ENCODE assay signal across 8 cellular contexts in the genomic region with DNA sequence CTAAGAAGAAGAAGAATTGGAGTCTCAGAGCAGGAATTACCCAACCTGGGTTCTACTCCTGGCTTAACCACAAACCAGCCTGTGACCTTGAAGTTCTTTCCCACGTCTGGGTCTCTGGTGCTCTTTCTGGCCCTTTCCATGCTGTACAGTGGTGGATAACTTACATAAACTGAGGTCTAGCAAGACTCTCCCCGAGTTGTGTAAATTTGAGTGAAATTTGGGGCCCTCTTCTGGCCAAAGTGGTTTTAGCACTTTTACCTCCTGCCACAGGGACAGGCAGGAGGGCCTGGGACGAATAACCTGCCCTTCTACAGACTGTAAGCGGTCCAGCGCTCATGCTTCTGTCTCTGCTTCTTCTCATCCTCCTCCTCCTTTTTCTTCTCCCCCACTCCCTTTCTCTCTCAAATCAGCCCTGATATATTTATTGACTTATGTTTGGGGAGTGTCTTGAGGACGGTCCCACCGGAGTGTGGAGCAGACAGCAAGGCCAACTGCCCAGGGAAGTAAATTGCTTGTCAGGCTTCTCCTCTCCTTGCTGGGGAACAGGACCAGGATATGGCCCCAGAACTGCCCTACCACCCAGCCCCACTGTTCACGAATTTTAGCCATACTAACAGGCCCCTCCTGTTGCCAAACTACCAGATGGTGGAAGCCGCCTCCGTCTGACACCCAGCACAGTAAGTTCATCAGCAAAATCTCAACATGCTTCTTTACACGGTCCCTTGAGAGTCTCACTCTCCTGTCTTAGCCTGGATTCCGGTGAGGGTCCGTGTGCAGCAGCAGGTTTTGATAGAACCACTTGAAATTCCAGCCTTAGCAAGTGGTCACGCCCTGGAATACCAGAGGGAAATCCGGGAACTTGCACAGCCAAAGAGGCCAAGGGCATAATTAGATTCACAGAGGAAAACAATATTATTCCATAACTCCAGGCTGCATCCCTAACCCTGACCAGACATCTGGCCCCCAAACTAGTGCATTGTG. TPM values are rescaled to one million over a fixed set of nuclear protein-coding genes. Genes with fewer than 3 reads are reported as not detected.
DNase-seq lines count a peak whose midpoint lies in the region; ATAC-seq, FAIRE-seq and TF ChIP-seq lines count a peak whose summit lies in the region.

No MANE protein-coding gene starts in this region.

- no peak for TF ChIP-seq POLR2A in GM12892 (IDR thresholded peaks at IDR 0.05; ENCODE audit: low read depth, low read length)

- H3K36me3 Mint-ChIP-seq in activated naive CD8-positive, alpha-beta T cell treated with anti-CD3 and anti-CD28 coated beads, Interleukin-2, amount 10 ng/mL, durations not matched to agents 7 days and 5 days, result peaks cover 5% of the 10 kb centered on the region
- no peaks in the 10 kb centered on the region for H3K36me3 Mint-ChIP-seq in glutamatergic neuron (ENCODE audit: unreplicated experiment)

- CTCF ChIA-PET in AG04450 (lab: Charles Lee), result interaction anchor here (0.6 to 1.6 kb wide), 10 partner anchors 11 to 173 kb away, joined by 3 to 48 read pairs (median 4); no protein-coding TSS in a partner anchor

- no peaks in the 10 kb centered on the region for H3K27me3 ChIP-seq in AG04450 (ENCODE audit: control insufficient read depth, insufficient read depth, low read length)

- no peak overlapping the region for H3K27ac ChIP-seq in AG04450 (ENCODE audit: low read depth, low read length)

- H3K27me3 Mint-ChIP-seq in activated naive CD8-positive, alpha-beta T cell treated with anti-CD3 and anti-CD28 coated beads, Interleukin-2, amount 10 ng/mL, durations not matched to agents 7 days and 5 days, result peaks cover 34% of the 10 kb centered on the region
- H3K27me3 Mint-ChIP-seq in glutamatergic neuron (ENCODE audit: unreplicated experiment), result peaks cover 8% of the 10 kb centered on the region

- FAIRE-seq in GM12892 (lab: Jason Lieb, UNC), result peak; percentile 82

- H3K4me3 ChIP-seq in AG04450 (ENCODE audit: low read depth, low read length), result no peak overlapping the region

- intact Hi-C loops in posterior vena cava (cut with DNase I), result loop anchor here (1.0 to 10.0 kb wide), 4 partner anchors 24 to 265 kb away; no protein-coding TSS in a partner anchor

- peaks cover under 1% of the 10 kb centered on the region for H3K9me3 ChIP-seq in AG04450 (ENCODE audit: control insufficient read depth, insufficient read depth, low read length)

- H3K9me3 Mint-ChIP-seq in activated naive CD8-positive, alpha-beta T cell treated with anti-CD3 and anti-CD28 coated beads, Interleukin-2, amount 10 ng/mL, durations not matched to agents 7 days and 5 days, result peaks cover 6% of the 10 kb centered on the region
- H3K9me3 Mint-ChIP-seq in glutamatergic neuron (ENCODE audit: unreplicated experiment), result peaks cover 12% of the 10 kb centered on the region

- DNase-seq in AG04450 (ENCODE audit: low read depth, low spot score), result no peak
- no peak for DNase-seq in GM12892 (ENCODE audit: insufficient read length)
- DNase-seq in HT1080 (ENCODE audit: low read depth), result peak; percentile 81
- DNase-seq in SK-N-DZ (ENCODE audit: low spot score), result peak; percentile 86
- DNase-seq in activated naive CD8-positive, alpha-beta T cell treated with anti-CD3 and anti-CD28 coated beads, Interleukin-2, amount 10 ng/mL, durations not matched to agents 7 days and 5 days, result no peak
- DNase-seq in glutamatergic neuron, result peak; percentile 59
- peak; percentile 57 for DNase-seq in posterior vena cava (ENCODE audit: low spot score)
- no peak for DNase-seq in DMS79 (lab: John Stamatoyannopoulos, UW)

- no peak overlapping the region for H3K27ac Mint-ChIP-seq in activated naive CD8-positive, alpha-beta T cell treated with anti-CD3 and anti-CD28 coated beads, Interleukin-2, amount 10 ng/mL, durations not matched to agents 7 days and 5 days
- no peak overlapping the region for H3K27ac Mint-ChIP-seq in glutamatergic neuron (ENCODE audit: unreplicated experiment)

- peak; percentile 67 for ATAC-seq in activated naive CD8-positive, alpha-beta T cell treated with anti-CD3 and anti-CD28 coated beads, Interleukin-2, amount 10 ng/mL, durations not matched to agents 7 days and 5 days (ENCODE audit: low read depth)

- TF ChIP-seq CTCF in AG04450 (IDR thresholded peaks at IDR 0.05; ENCODE audit: low read depth, low read length) (peak; percentile 73), glutamatergic neuron (IDR thresholded peaks at IDR 0.05; ENCODE audit: partially characterized antibody, unreplicated experiment) (peak; percentile 66)

- H3K4me1 Mint-ChIP-seq in activated naive CD8-positive, alpha-beta T cell treated with anti-CD3 and anti-CD28 coated beads, Interleukin-2, amount 10 ng/mL, durations not matched to agents 7 days and 5 days, result peaks cover 3% of the 10 kb centered on the region
- peaks cover 30% of the 10 kb centered on the region for H3K4me1 Mint-ChIP-seq in glutamatergic neuron (ENCODE audit: low read depth, unreplicated experiment)

- POLR2A ChIA-PET in AG04450 (lab: Yijun Ruan, JAX), result no interaction called here
- POLR2A ChIA-PET in activated naive CD8-positive, alpha-beta T cell treated with anti-CD3 and anti-CD28 coated beads, Interleukin-2, amount 10 ng/mL, durations not matched to agents 7 days and 5 days (lab: Charles Lee), result no interaction called here

- H3K4me3 Mint-ChIP-seq in activated naive CD8-positive, alpha-beta T cell treated with anti-CD3 and anti-CD28 coated beads, Interleukin-2, amount 10 ng/mL, durations not matched to agents 7 days and 5 days, result no peak overlapping the region
- peak overlapping the region; percentile 41 for H3K4me3 Mint-ChIP-seq in glutamatergic neuron (ENCODE audit: unreplicated experiment)

RNA-seq across cellular contexts. Expression of a gene that starts 4.1 kb away (rescaled TPM):
- 22.9 and 27.8 TPM in 2 replicates for polyA plus RNA-seq in AG04450 (2011; rRNA removed)
- polyA minus RNA-seq in AG04450 (2011; rRNA and poly(A)+ RNA removed), result 35.4 and 38.3 TPM in 2 replicates
- 6.5 TPM for polyA plus RNA-seq in GM12892 (2012; ENCODE audit: missing spikeins)
- 4.1 and 5.8 TPM in 2 replicates for total RNA-seq in HT1080 (2014; rRNA removed; shearing (Covaris generic))
- polyA plus RNA-seq in HT1080 (2015; cell fraction: cytosol; rRNA removed), result 5.6 and 7.7 TPM in 2 replicates
- polyA plus RNA-seq in HT1080 (2015; cell fraction: nucleus; rRNA removed), result 15.5 and 15.9 TPM in 2 replicates
- polyA plus RNA-seq in SK-N-DZ (2014; cell fraction: cytosol; rRNA removed), result 5.3 and 5.6 TPM in 2 replicates
- polyA plus RNA-seq in SK-N-DZ (2014; cell fraction: nucleus; rRNA removed), result 9.6 and 14.8 TPM in 2 replicates
- total RNA-seq in activated naive CD8-positive, alpha-beta T cell treated with anti-CD3 and anti-CD28 coated beads, Interleukin-2, amount 10 ng/mL, durations not matched to agents 7 days and 5 days, result 10 to 100 TPM; 14.8 to 16.0 TPM
- total RNA-seq in glutamatergic neuron (ENCODE audit: unreplicated experiment), result 16.7 TPM
- total RNA-seq in posterior vena cava, result 10 to 100 TPM; 62.6 to 93.6 TPM

RNA-seq across cellular contexts. Expression of a gene that starts 58.5 kb away (rescaled TPM):
- polyA plus RNA-seq in AG04450 (2011; rRNA removed), result 17.1 and 19.0 TPM in 2 replicates
- polyA minus RNA-seq in AG04450 (2011; rRNA and poly(A)+ RNA removed), result 8.6 and 12.9 TPM in 2 replicates
- polyA plus RNA-seq in GM12892 (2012; ENCODE audit: missing spikeins), result 29.9 TPM
- total RNA-seq in HT1080 (2014; rRNA removed; shearing (Covaris generic)), result 31.5 and 35.9 TPM in 2 replicates
- 34.8 and 38.9 TPM in 2 replicates for polyA plus RNA-seq in HT1080 (2015; cell fraction: cytosol; rRNA removed)
- 17.8 and 18.0 TPM in 2 replicates for polyA plus RNA-seq in HT1080 (2015; cell fraction: nucleus; rRNA removed)
- polyA plus RNA-seq in SK-N-DZ (2014; cell fraction: cytosol; rRNA removed), result 29.5 and 33.0 TPM in 2 replicates
- polyA plus RNA-seq in SK-N-DZ (2014; cell fraction: nucleus; rRNA removed), result 17.1 and 20.1 TPM in 2 replicates
- 10 to 100 TPM; 53.7 to 58.5 TPM for total RNA-seq in activated naive CD8-positive, alpha-beta T cell treated with anti-CD3 and anti-CD28 coated beads, Interleukin-2, amount 10 ng/mL, durations not matched to agents 7 days and 5 days
- total RNA-seq in glutamatergic neuron (ENCODE audit: unreplicated experiment) (57.1 TPM), posterior vena cava (10 to 100 TPM; 18.2 to 18.6 TPM)

Comparison
In these comparisons a context has a peak if more than half of its experiments do, and no peak if none do; other contexts are left out.
1. DNase-seq: peak in HT1080 (single experiment), SK-N-DZ (single experiment), glutamatergic neuron (single experiment) and posterior vena cava (single experiment); none in AG04450 (single experiment), GM12892 (single experiment), activated naive CD8-positive, alpha-beta T cell treated with anti-CD3 and anti-CD28 coated beads, Interleukin-2, amount 10 ng/mL, durations not matched to agents 7 days and 5 days (single experiment) and DMS79 (single experiment).